ENCODE assay signal across 6 cellular contexts in the genomic region with DNA sequence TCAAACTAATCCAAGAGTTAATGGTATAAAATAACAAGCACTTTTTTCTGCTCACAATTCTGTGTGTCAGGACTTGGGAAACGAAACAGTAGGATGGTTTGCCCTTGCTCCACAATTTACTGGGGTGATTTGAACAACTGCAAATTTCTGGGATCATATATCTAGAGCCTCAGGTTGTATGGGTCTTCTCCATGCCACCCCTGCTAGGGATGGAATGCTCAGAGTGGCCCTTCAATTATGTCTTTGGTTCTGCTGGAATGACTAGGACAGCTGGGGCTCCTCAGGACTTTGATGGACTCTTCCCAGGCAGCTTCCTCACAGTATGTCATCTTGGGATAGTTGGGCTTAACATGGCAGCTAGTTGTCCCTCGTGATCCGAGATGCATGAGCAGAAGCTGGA.
"Had no signal": no experiment of that assay in that cellular context is flagged by ENCODE, and none has a peak within 500 bp of the region (broad histone marks: within the 10 kb centered on the region; RNA-seq: fewer than 3 reads in every experiment).

No MANE protein-coding gene starts in this region.

- H3K4me3 ChIP-seq: K562 had no signal

- H3K36me3 Mint-ChIP-seq: IgD-negative memory B cell had no signal

- H3K27me3 Mint-ChIP-seq: IgD-negative memory B cell had no signal

- H3K4me1 Mint-ChIP-seq: IgD-negative memory B cell had no signal

- H3K27ac Mint-ChIP-seq: IgD-negative memory B cell had no signal

- H3K27ac ChIP-seq: HL-60 had no signal

- H3K4me3 Mint-ChIP-seq: IgD-negative memory B cell had no signal

- DNase-seq: IMR-90, KBM-7, KG1 had no signal
